ENCODE assay signal across 31 cellular contexts in the genomic region with DNA sequence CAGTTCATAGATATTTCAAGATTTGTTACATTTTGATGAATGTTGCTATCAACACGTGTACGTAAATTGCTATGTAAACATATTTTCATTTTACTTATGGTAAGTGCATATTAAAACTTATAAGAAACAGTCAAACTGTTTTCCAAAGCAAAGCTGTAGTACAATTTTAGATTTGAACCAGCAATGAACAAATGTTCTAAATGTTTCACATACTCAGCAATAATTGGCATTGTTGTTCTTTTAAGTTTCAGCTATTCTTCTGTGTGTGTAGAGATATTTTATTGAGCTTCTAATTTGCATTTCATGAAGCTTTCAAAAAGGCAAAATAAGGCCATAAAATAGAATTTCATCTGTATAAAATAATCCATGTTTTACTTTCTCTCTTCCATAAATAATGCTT.
"Had no signal": no experiment of that assay in that cellular context is flagged by ENCODE, and none has a peak within 500 bp of the region (broad histone marks: within the 10 kb centered on the region; RNA-seq: fewer than 3 reads in every experiment).

No MANE protein-coding gene starts in this region.

- H3K9me3 ChIP-seq: ascending aorta had no signal

- H3K27me3 ChIP-seq: ascending aorta, cardiac muscle cell had no signal

- H3K27ac ChIP-seq: ascending aorta, cardiac muscle cell, VCaP had no signal

- DNase-seq: activated B cell treated with CpG ODN at 0.5 μM for 24 hours; activated CD4-positive, alpha-beta memory T cell treated with anti-CD3 and anti-CD28 coated beads, Interleukin-2, amount 10 ng/mL, durations not matched to agents 7 days and 5 days; activated CD4-positive, alpha-beta T cell treated with anti-CD3 and anti-CD28 coated beads for 1 hour; activated CD4-positive, alpha-beta T cell treated with anti-CD3 and anti-CD28 coated beads for 36 hours; activated CD4-positive, alpha-beta T cell treated with anti-CD3 and anti-CD28 coated beads for 48 hours; activated CD4-positive, alpha-beta T cell treated with anti-CD3 and anti-CD28 coated beads, Interleukin-2, amount 10 ng/mL, durations not matched to agents 7 days and 5 days; activated CD4-positive, alpha-beta T cell treated with anti-CD3 and anti-CD28 coated beads, Interleukin-2, amount 50 U/mL, for 48 hours; activated CD8-positive, alpha-beta memory T cell treated with anti-CD3 and anti-CD28 coated beads for 24 hours; activated CD8-positive, alpha-beta memory T cell treated with anti-CD3 and anti-CD28 coated beads, Interleukin-2, amount 10 ng/mL, durations not matched to agents 7 days and 5 days; activated CD8-positive, alpha-beta memory T cell treated with anti-CD3 and anti-CD28 coated beads, Interleukin-2, amount 50 U/mL, for 48 hours; activated CD8-positive, alpha-beta T cell treated with anti-CD3 and anti-CD28 coated beads, Interleukin-2, amount 10 ng/mL, durations not matched to agents 7 days and 5 days; activated effector memory CD4-positive, alpha-beta T cell treated with Interleukin-2 at 50 U/mL for 16 hours; activated gamma-delta T cell; activated naive CD4-positive, alpha-beta T cell treated with anti-CD3 and anti-CD28 coated beads, Interleukin-2, amount 10 ng/mL, durations not matched to agents 7 days and 5 days; activated naive CD4-positive, alpha-beta T cell treated with Interleukin-2 at 50 U/mL for 16 hours; activated naive CD8-positive, alpha-beta T cell treated with anti-CD3 and anti-CD28 coated beads, Interleukin-2, amount 10 ng/mL, durations not matched to agents 7 days and 5 days; activated naive CD8-positive, alpha-beta T cell treated with anti-CD3 and anti-CD28 coated beads, Interleukin-2, amount 50 U/mL, for 24 hours; activated T-cell treated with anti-CD3 and anti-CD28 coated beads, Interleukin-2, amount 50 U/mL, for 24 hours; activated T-cell treated with anti-CD3 and anti-CD28 coated beads, Interleukin-2, amount 50 U/mL, for 48 hours; amygdala; anterior cingulate cortex; caudate nucleus; cerebellar nuclear complex; T-helper 2 cell; T-helper 9 cell had no signal

- ATAC-seq: activated CD4-positive, alpha-beta T cell treated with anti-CD3 and anti-CD28 coated beads for 36 hours; activated CD8-positive, alpha-beta memory T cell treated with anti-CD3 and anti-CD28 coated beads, Interleukin-2, amount 10 ng/mL, durations not matched to agents 7 days and 5 days; activated CD8-positive, alpha-beta T cell treated with anti-CD3 and anti-CD28 coated beads, Interleukin-2, amount 10 ng/mL, durations not matched to agents 7 days and 5 days; activated naive CD8-positive, alpha-beta T cell treated with anti-CD3 and anti-CD28 coated beads, Interleukin-2, amount 50 U/mL, for 24 hours had no signal

- H3K4me3 ChIP-seq: ascending aorta, cardiac muscle cell had no signal

- H3K36me3 ChIP-seq: ascending aorta, cardiac muscle cell had no signal

- H3K4me1 ChIP-seq: ascending aorta had no signal

- FAIRE-seq: bronchial epithelial cell, colon, TTC549 had no signal
